33 cellular contexts compared by ENCODE assay signal in the genomic region with DNA sequence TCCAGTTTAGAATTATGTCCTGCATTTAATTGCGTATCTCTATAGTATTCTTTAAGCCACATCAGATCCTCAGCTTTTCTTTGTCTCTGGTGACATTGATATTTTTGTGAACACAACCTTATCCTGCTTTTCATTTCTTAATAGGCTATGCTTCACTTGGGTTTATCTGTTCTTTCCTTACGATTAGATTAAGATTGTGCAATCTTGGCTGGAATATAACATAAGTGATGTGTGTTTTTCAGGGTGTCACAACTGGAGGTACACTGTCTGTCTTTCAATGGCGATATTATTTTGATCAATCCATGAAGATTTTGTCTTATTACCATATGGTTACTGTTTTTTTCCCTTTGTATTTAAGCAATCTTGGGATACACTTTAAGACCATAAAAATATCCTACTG.
"Had no signal": no experiment of that assay in that cellular context is flagged by ENCODE, and none has a peak within 500 bp of the region (broad histone marks: within the 10 kb centered on the region; RNA-seq: fewer than 3 reads in every experiment).

No MANE protein-coding gene starts in this region.

- H3K27me3 ChIP-seq: ascending aorta, body of pancreas, breast epithelium, Peyer's patch had no signal

- H3K4me1 Mint-ChIP-seq: activated CD4-positive, alpha-beta T cell treated with anti-CD3 and anti-CD28 coated beads, Interleukin-2, amount 10 ng/mL, durations not matched to agents 24 days and 14 days; activated naive CD8-positive, alpha-beta T cell treated with anti-CD3 and anti-CD28 coated beads for 36 hours; activated T-helper 17 cell treated with anti-CD3 and anti-CD28 coated beads, Interleukin-2, amount 50 U/mL, for 72 hours had no signal

- H3K27ac ChIP-seq: ascending aorta, body of pancreas, breast epithelium, Peyer's patch, WERI-Rb-1 had no signal

- ATAC-seq: activated CD8-positive, alpha-beta T cell treated with anti-CD3 and anti-CD28 coated beads for 36 hours; body of pancreas; PC-3 had no signal

- H3K4me3 ChIP-seq: ascending aorta, body of pancreas, breast epithelium, Peyer's patch had no signal

- H3K9me3 Mint-ChIP-seq: activated CD4-positive, alpha-beta T cell treated with anti-CD3 and anti-CD28 coated beads, Interleukin-2, amount 10 ng/mL, durations not matched to agents 24 days and 14 days; activated CD8-positive, alpha-beta T cell treated with anti-CD3 and anti-CD28 coated beads for 36 hours; activated naive CD8-positive, alpha-beta T cell treated with anti-CD3 and anti-CD28 coated beads for 36 hours; activated T-helper 17 cell treated with anti-CD3 and anti-CD28 coated beads, Interleukin-2, amount 50 U/mL, for 72 hours had no signal

- H3K4me3 Mint-ChIP-seq: activated CD4-positive, alpha-beta T cell treated with anti-CD3 and anti-CD28 coated beads, Interleukin-2, amount 10 ng/mL, durations not matched to agents 24 days and 14 days; activated CD8-positive, alpha-beta T cell treated with anti-CD3 and anti-CD28 coated beads for 36 hours; activated naive CD8-positive, alpha-beta T cell treated with anti-CD3 and anti-CD28 coated beads for 36 hours; activated T-helper 17 cell treated with anti-CD3 and anti-CD28 coated beads, Interleukin-2, amount 50 U/mL, for 72 hours had no signal

- H3K27ac Mint-ChIP-seq: activated CD8-positive, alpha-beta T cell treated with anti-CD3 and anti-CD28 coated beads for 36 hours; activated naive CD8-positive, alpha-beta T cell treated with anti-CD3 and anti-CD28 coated beads for 36 hours had no signal

- DNase-seq: activated CD4-positive, alpha-beta T cell treated with anti-CD3 and anti-CD28 coated beads, Interleukin-2, amount 10 ng/mL, durations not matched to agents 24 days and 14 days; activated CD4-positive, alpha-beta T cell treated with anti-CD3 and anti-CD28 coated beads, Interleukin-2, amount 50 U/mL, for 4 hours; activated CD8-positive, alpha-beta T cell treated with anti-CD3 and anti-CD28 coated beads for 36 hours; activated effector memory CD4-positive, alpha-beta T cell treated with anti-CD3 and anti-CD28 coated beads, Interleukin-2, amount 50 U/mL, for 16 hours; activated naive CD4-positive, alpha-beta T cell; activated naive CD4-positive, alpha-beta T cell treated with anti-CD3 and anti-CD28 coated beads, Interleukin-2, amount 50 U/mL, for 16 hours; activated naive CD8-positive, alpha-beta T cell treated with anti-CD3 and anti-CD28 coated beads for 36 hours; activated T-cell treated with anti-CD3 and anti-CD28 coated beads for 4 hours; activated T-cell treated with anti-CD3 and anti-CD28 coated beads, Interleukin-2, amount 50 U/mL, for 48 hours; amygdala; body of pancreas; caudate nucleus; cerebellar nuclear complex; Karpas-422; KBM-7; NCI-H1048; NCI-H1105 treated with DMSO at 0.1 percent for 48 hours; NCI-H1436; NCI-H1694; NCI-H1930; NCI-H345; NCI-H524 treated with DMSO at 0.1 percent for 48 hours; NK-92 treated with Interleukin-12 subunit alpha and Interleukin-12 subunit beta, amount 100 ng/mL, for 24 hours; PC-3; Peyer's patch; RPMI8226; SIG-M5; SW 1271; T1000; WERI-Rb-1 had no signal

- H3K36me3 ChIP-seq: breast epithelium had no signal

- H3K4me1 ChIP-seq: breast epithelium had no signal

- H3K9me3 ChIP-seq: ascending aorta, body of pancreas, breast epithelium, Peyer's patch had no signal

- H3K27me3 Mint-ChIP-seq: activated CD4-positive, alpha-beta T cell treated with anti-CD3 and anti-CD28 coated beads, Interleukin-2, amount 10 ng/mL, durations not matched to agents 24 days and 14 days; activated CD8-positive, alpha-beta T cell treated with anti-CD3 and anti-CD28 coated beads for 36 hours; activated naive CD8-positive, alpha-beta T cell treated with anti-CD3 and anti-CD28 coated beads for 36 hours; activated T-helper 17 cell treated with anti-CD3 and anti-CD28 coated beads, Interleukin-2, amount 50 U/mL, for 72 hours had no signal
